26 cellular contexts compared by ENCODE assay signal in the genomic region with DNA sequence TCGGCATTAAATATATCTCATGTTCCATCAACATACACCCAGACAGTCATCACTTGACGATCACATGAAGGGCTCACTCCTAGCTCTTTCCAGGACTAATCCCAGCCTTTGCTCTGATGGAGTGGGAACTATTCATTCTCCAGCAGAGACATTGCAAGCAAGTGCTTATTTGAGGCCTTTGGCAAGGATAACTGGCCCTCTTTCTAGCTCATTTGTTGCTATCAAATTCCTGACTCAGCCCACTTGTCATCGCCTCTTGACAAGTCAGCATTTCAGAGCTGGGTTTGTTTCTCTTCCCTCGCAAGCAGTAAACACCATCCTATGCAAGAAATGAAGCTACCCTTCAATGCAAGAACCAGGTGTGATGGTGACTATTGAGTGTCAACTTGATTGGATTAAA.
"Had no signal": no experiment of that assay in that cellular context is flagged by ENCODE, and none has a peak within 500 bp of the region (broad histone marks: within the 10 kb centered on the region; RNA-seq: fewer than 3 reads in every experiment).

No MANE protein-coding gene starts in this region.

- H3K9me3 ChIP-seq: ascending aorta, SJCRH30, SK-N-SH had no signal

- H3K27me3 ChIP-seq: ascending aorta, brain microvascular endothelial cell, SJCRH30 had no signal

- ATAC-seq: activated naive CD4-positive, alpha-beta T cell treated with anti-CD3 and anti-CD28 coated beads, Interleukin-2, amount 50 U/mL, for 72 hours; activated naive CD8-positive, alpha-beta T cell treated with anti-CD3 and anti-CD28 coated beads, Interleukin-2, amount 50 U/mL, for 24 hours; activated T-cell treated with anti-CD3 and anti-CD28 coated beads, Interleukin-2, amount 50 U/mL, for 4 hours; PC-3 had no signal

- H3K4me3 ChIP-seq: ascending aorta, SJCRH30 had no signal

- DNase-seq: activated CD4-positive, alpha-beta memory T cell treated with anti-CD3 and anti-CD28 coated beads for 36 hours; activated CD4-positive, alpha-beta T cell treated with anti-CD3 and anti-CD28 coated beads, Interleukin-2, amount 10 ng/mL, durations not matched to agents 7 days and 5 days; activated CD4-positive, CD25-positive, alpha-beta regulatory T cell; activated CD8-positive, alpha-beta memory T cell treated with anti-CD3 and anti-CD28 coated beads for 24 hours; activated effector memory CD4-positive, alpha-beta T cell treated with anti-CD3 and anti-CD28 coated beads, Interleukin-2, amount 50 U/mL, for 16 hours; activated naive CD4-positive, alpha-beta T cell treated with Interleukin-2 at 50 U/mL for 16 hours; activated naive CD8-positive, alpha-beta T cell treated with anti-CD3 and anti-CD28 coated beads, Interleukin-2, amount 50 U/mL, for 24 hours; activated T-cell treated with anti-CD3 and anti-CD28 coated beads, Interleukin-2, amount 50 U/mL, for 4 hours; amniotic stem cell; brain microvascular endothelial cell; MV-4-11; NCI-H1092 treated with DMSO at 0.1 percent for 48 hours; NCI-H1417 treated with DMSO at 0.1 percent for 48 hours; NCI-H1694 treated with DMSO at 0.1 percent for 48 hours; NCI-H2029 treated with DMSO at 0.1 percent for 48 hours; NCI-H446 treated with DMSO at 0.1 percent for 48 hours; NCI-H526; NCI-H82; PC-3; SJCRH30; SK-N-SH; T-helper 1 cell had no signal

- H3K27ac ChIP-seq: ascending aorta, brain microvascular endothelial cell, KMS-11, SJCRH30, VCaP had no signal

- H3K36me3 ChIP-seq: ascending aorta, brain microvascular endothelial cell, SJCRH30 had no signal

- H3K4me1 ChIP-seq: ascending aorta, SJCRH30 had no signal
